In the genomic region with DNA sequence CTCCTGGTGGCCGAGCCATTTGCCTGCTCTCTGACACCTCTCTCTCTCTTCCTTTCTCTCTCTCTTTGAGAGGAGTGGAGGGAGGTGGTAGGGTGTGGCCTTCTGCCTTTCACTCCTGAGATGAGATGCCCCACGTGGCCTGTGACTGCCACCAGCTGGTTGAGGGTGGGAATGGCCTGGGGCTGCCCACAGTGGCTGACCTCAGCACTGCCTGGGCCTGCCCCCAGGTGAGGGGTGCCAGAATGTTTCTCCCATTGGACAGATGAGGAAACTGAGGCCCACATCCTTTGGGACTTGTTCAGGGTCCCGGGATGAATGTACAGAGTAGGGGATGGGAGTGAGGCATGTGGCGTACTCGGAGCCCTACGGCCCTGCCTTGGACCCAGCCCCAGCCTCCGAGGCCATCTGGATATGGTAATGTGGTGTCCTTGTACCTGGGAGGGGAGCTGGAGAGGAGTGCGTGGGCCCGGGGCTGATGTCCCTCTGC, we compare ENCODE assay signal across 7 cellular contexts. TPM values are rescaled to one million over a fixed set of nuclear protein-coding genes. Genes with fewer than 3 reads are reported as not detected.
DNase-seq lines count a peak whose midpoint lies in the region; ATAC-seq, FAIRE-seq and TF ChIP-seq lines count a peak whose summit lies in the region.
"Had no signal": no experiment of that assay in that cellular context is flagged by ENCODE, and none has a peak within 500 bp of the region (broad histone marks: within the 10 kb centered on the region; RNA-seq: fewer than 3 reads in every experiment).

No MANE protein-coding gene starts in this region.

- no peak overlapping the region for H2BK120ac ChIP-seq in neuronal stem cell (ENCODE audit: low read depth, low read length)

- no peak overlapping the region for H3K4ac ChIP-seq in neuronal stem cell (ENCODE audit: low read length)

- H3K36me3 ChIP-seq in GM12878 (ENCODE audit: control insufficient read depth in 2 of 2, insufficient read depth in 2 of 2, low read length in 1 of 2) (no peaks in the 10 kb centered on the region), neuronal stem cell (replicated peaks in 1 of 2; ENCODE audit: control insufficient read depth in 2 of 2, insufficient read depth in 2 of 2, low read length in 2 of 2) (peaks cover 22 to 37% of the 10 kb centered on the region in 2 donors)

- H2AK5ac ChIP-seq in neuronal stem cell (ENCODE audit: low read depth, low read length), result no peak overlapping the region

- H4K20me1 ChIP-seq in GM12878 (ENCODE audit: control insufficient read depth, insufficient read depth), result no peaks in the 10 kb centered on the region

- H3K79me2 ChIP-seq in GM12878 (ENCODE audit: control insufficient read depth, insufficient read depth, low read length), result no peaks in the 10 kb centered on the region

- ATAC-seq in GM18909 (IDR thresholded peaks at IDR 0.05; ENCODE audit: poor library complexity, unreplicated experiment) (peak; percentile 56), GM12878 (peak; percentile 100), GM19455 (IDR thresholded peaks at IDR 0.05; ENCODE audit: unreplicated experiment) (no peak)

- H3K14ac ChIP-seq in neuronal stem cell (ENCODE audit: low read length), result no peak overlapping the region

- H3K27me3 ChIP-seq in GM12878 (replicated peaks in 1 of 2; ENCODE audit: control insufficient read depth in 2 of 2, insufficient read depth in 2 of 2, low read length in 1 of 2) (no peaks in the 10 kb centered on the region), neuronal stem cell (ENCODE audit: control insufficient read depth in 3 of 3, insufficient read depth in 3 of 3, low read depth in 1 of 3, low read length in 3 of 3) (no peaks in the 10 kb centered on the region)
- H3K27me3 ChIP-seq: cardiac muscle cell had no signal

- H3K27ac ChIP-seq in GM12878 (ENCODE audit: control insufficient read depth, insufficient read depth) (no peak overlapping the region), neuronal stem cell (replicated peaks; ENCODE audit: low read length) (no peak overlapping the region)
- H3K27ac ChIP-seq: cardiac muscle cell had no signal

- peak; percentile 71 to 78 (median 73) for TF ChIP-seq CTCF in GM12878 (IDR thresholded peaks at IDR 0.05 in 2 of 3, conservative IDR thresholded peaks at IDR 0.05 in 1 of 3; ENCODE audit: control insufficient read depth in 2 of 3, extremely low read depth in 1 of 3, insufficient read depth in 1 of 3, low read depth in 3 of 3, low read length in 3 of 3)

- intact Hi-C loops in GM12878 (cut with micrococcal nuclease; ENCODE audit: unreplicated experiment), result loop anchor here (1.0 kb wide), 1 partner anchor 99 kb away; no protein-coding TSS in a partner anchor

- H2BK15ac ChIP-seq in neuronal stem cell (ENCODE audit: low read length), result peak overlapping the region; percentile 24

- SMC1A ChIA-PET in GM12878 (lab: Charles Lee; ENCODE audit: uncharacterized antibody, unreplicated experiment), result no interaction called here

- no peak for FAIRE-seq in GM12878 (lab: Jason Lieb, UNC)

- RAD21 ChIA-PET in GM12878 (lab: Charles Lee; ENCODE audit: unreplicated experiment), result no interaction called here

- WGBS in GM12878 (ENCODE audit: insufficient coverage, insufficient replicate concordance, low lambda C conversion rate, missing lambda C conversion rate), result 76% methylated on average over 9 of the region's 9 CpGs
- no CpG with 5 or more reads among the region's 9 CpGs for WGBS in neuronal stem cell (ENCODE audit: extremely low coverage in 2 of 2, insufficient read length in 2 of 2, insufficient replicate concordance in 1 of 2), 2 donors

- no peak overlapping the region for H3K18ac ChIP-seq in neuronal stem cell (ENCODE audit: low read length)

- TF ChIP-seq POLR2A in GM12878 (IDR thresholded peaks at IDR 0.05; ENCODE audit: low read depth, low read length), result no peak

- H3K4me3 ChIP-seq in GM12878 (no peak overlapping the region), neuronal stem cell (ENCODE audit: low read length in 2 of 2) (no peak overlapping the region)
- H3K4me3 ChIP-seq: cardiac muscle cell had no signal

- no peak overlapping the region for H4K91ac ChIP-seq in neuronal stem cell (ENCODE audit: low read depth, low read length, poor library complexity)

- no peak for TF ChIP-seq EP300 in GM12878 (IDR thresholded peaks at IDR 0.05; ENCODE audit: borderline replicate concordance in 1 of 2, control insufficient read depth in 1 of 2, low read depth in 2 of 2, low read length in 2 of 2)

- H3K4me2 ChIP-seq in GM12878 (ENCODE audit: control insufficient read depth, insufficient read depth) (no peak overlapping the region), neuronal stem cell (ENCODE audit: insufficient read depth, low read length, poor library complexity, severe bottlenecking) (no peak overlapping the region)

- peak overlapping the region; percentile 17 for H2BK5ac ChIP-seq in neuronal stem cell (ENCODE audit: low read length)

- CTCF ChIA-PET in GM12878 (lab: Yijun Ruan, JAX), result interaction anchor here (1.0 to 1.2 kb wide), 5 partner anchors 12 to 108 kb away, joined by 3 to 5 read pairs (median 3); no protein-coding TSS in a partner anchor

- peak overlapping the region; percentile 37; the same call in 1 of the 2 replicates for H2AFZ ChIP-seq in GM12878 (ENCODE audit: control insufficient read depth, low read depth, low read length)
- H2AFZ ChIP-seq in neuronal stem cell (ENCODE audit: low read length), result no peak overlapping the region

- H3K23ac ChIP-seq in neuronal stem cell (ENCODE audit: low read depth, low read length, poor library complexity), result peak overlapping the region; percentile 55

- POLR2A ChIA-PET in GM12878 (lab: Charles Lee), result no interaction called here

- TF ChIP-seq RAD21 in GM12878 (IDR thresholded peaks at IDR 0.05; ENCODE audit: insufficient read depth, low read depth, low read length), result peak; percentile 76

- H2BK12ac ChIP-seq in neuronal stem cell (ENCODE audit: low read length), result no peak overlapping the region

- H3K4me1 ChIP-seq in GM12878 (ENCODE audit: control insufficient read depth, insufficient read depth, low read length) (0 out of 2 replicates have a peak, but pooled peaks cover 4% of the 10 kb centered on the region), neuronal stem cell (ENCODE audit: control insufficient read depth in 2 of 2, insufficient read depth in 1 of 2, low read depth in 1 of 2, low read length in 2 of 2) (peaks cover 11 to 19% of the 10 kb centered on the region in 2 donors)

- H4K8ac ChIP-seq in neuronal stem cell (ENCODE audit: low read depth, low read length), result peak overlapping the region; percentile 92

- no TSS peak for BruUV-seq in GM12878 (replicated peaks; lab: Mats Ljungman, UMichigan)

- in situ Hi-C loops in GM12878 (cut with MboI), result no loop called here

- H3K9ac ChIP-seq in GM12878 (ENCODE audit: control insufficient read depth, insufficient read depth, low read length) (no peak overlapping the region), neuronal stem cell (ENCODE audit: low read depth, low read length, poor library complexity) (no peak overlapping the region)

- DNase-seq in NCI-H82 treated with DMSO at 0.1 percent for 48 hours (lab: John Stamatoyannopoulos, UW; ENCODE audit: unreplicated experiment) (peak; percentile 10), GM12878 (ENCODE audit: low read depth, low spot score) (no peak), neuronal stem cell (ENCODE audit: low spot score) (no peak), NCI-H510A (lab: John Stamatoyannopoulos, UW) (no peak)

- peaks cover 4% of the 10 kb centered on the region for H3K79me1 ChIP-seq in neuronal stem cell (ENCODE audit: low read depth, low read length)

- H3K9me3 ChIP-seq in GM12878 (replicated peaks; ENCODE audit: control insufficient read depth, insufficient read depth, low read length) (no peaks in the 10 kb centered on the region), neuronal stem cell (replicated peaks in 1 of 2; ENCODE audit: control insufficient read depth in 2 of 2, insufficient read depth in 1 of 2, low read depth in 1 of 2, low read length in 2 of 2) (no peaks in the 10 kb centered on the region)

RNA-seq across cellular contexts. Expression of gene C1orf167, which starts 12.7 kb away (rescaled TPM):
- not detected in 2 replicates for total RNA-seq in GM12878 (2013; cell fraction: nucleolus; rRNA removed)
- 0.17 TPM in 1 of 2 replicates, not detected in the other for total RNA-seq in GM12878 (2014; rRNA removed)
- not detected in 2 replicates for total RNA-seq in GM12878 (2014; rRNA removed; fragmentation: Illumina TruSeq; extraction: Trizol)
- 0.31 TPM in 1 of 2 replicates, not detected in the other for total RNA-seq in GM12878 (2021)
- polyA plus RNA-seq in GM12878 (2011; ENCODE audit: low read depth), result not detected
- polyA plus RNA-seq in GM12878 (2011; rRNA removed), result not detected in 2 replicates
- not detected in 2 replicates for polyA plus RNA-seq in GM12878 (2011; cell fraction: cytosol; rRNA removed)
- polyA plus RNA-seq in GM12878 (2011; cell fraction: nucleus; rRNA removed), result not detected in 2 replicates
- 0.10 and 1.7 TPM in 2 replicates for polyA plus RNA-seq in GM12878 (2012)
- polyA plus RNA-seq in GM12878 (2014; fragmentation: Illumina TruSeq; extraction: Trizol), result not detected in 2 replicates
- not detected for polyA plus RNA-seq in GM12878 (2014; fragmentation: Nextera tagmentation; extraction: Ambion mirVana)
- not detected in 2 replicates for polyA plus RNA-seq in GM12878 (2014; rRNA removed)
- not detected for polyA plus RNA-seq in GM12878 (2016; fragmentation: Nextera tagmentation; extraction: Ambion mirVana)
- not detected in 2 replicates for polyA minus RNA-seq in GM12878 (2011; rRNA and poly(A)+ RNA removed)
- not detected in 2 replicates for polyA minus RNA-seq in GM12878 (2011; cell fraction: cytosol; rRNA and poly(A)+ RNA removed)
- not detected in 2 replicates for polyA minus RNA-seq in GM12878 (2011; cell fraction: nucleus; rRNA and poly(A)+ RNA removed)
- polyA plus RNA-seq in neuronal stem cell (2013, experiment 1 of 2), result 0.77 TPM
- 0.60 TPM for polyA plus RNA-seq in neuronal stem cell (2013, experiment 2 of 2)

RNA-seq across cellular contexts. Expression of gene AGTRAP, which starts 13.3 kb away (rescaled TPM):
- 16.5 and 18.6 TPM in 2 replicates for total RNA-seq in GM12878 (2013; cell fraction: nucleolus; rRNA removed)
- total RNA-seq in GM12878 (2014; rRNA removed) (12.8 and 16.1 TPM in 2 replicates), GM12878 (2014; rRNA removed; fragmentation: Illumina TruSeq; extraction: Trizol) (5.8 and 7.9 TPM in 2 replicates), GM12878 (2021) (10.0 and 12.7 TPM in 2 replicates)
- polyA plus RNA-seq in GM12878 (2011; ENCODE audit: low read depth), result 3.4 TPM
- polyA plus RNA-seq in GM12878 (2011; rRNA removed) (3.5 and 7.7 TPM in 2 replicates), GM12878 (2014; fragmentation: Illumina TruSeq; extraction: Trizol) (2.3 and 7.0 TPM in 2 replicates), GM12878 (2014; fragmentation: Nextera tagmentation; extraction: Ambion mirVana) (1 to 10 TPM; 3.0 to 4.1 TPM), GM12878 (2014; rRNA removed) (14.6 and 16.3 TPM in 2 replicates), GM12878 (2016; fragmentation: Nextera tagmentation; extraction: Ambion mirVana) (10 to 100 TPM; 14.5 to 17.4 TPM)
- 16.6 and 20.6 TPM in 2 replicates for polyA plus RNA-seq in GM12878 (2011; cell fraction: cytosol; rRNA removed)
- 19.7 and 25.2 TPM in 2 replicates for polyA plus RNA-seq in GM12878 (2011; cell fraction: nucleus; rRNA removed)
- polyA plus RNA-seq in GM12878 (2012), result 7.0 and 9.5 TPM in 2 replicates
- 3.9 and 9.0 TPM in 2 replicates for polyA minus RNA-seq in GM12878 (2011; rRNA and poly(A)+ RNA removed)
- polyA minus RNA-seq in GM12878 (2011; cell fraction: cytosol; rRNA and poly(A)+ RNA removed), result 5.7 and 8.3 TPM in 2 replicates
- polyA minus RNA-seq in GM12878 (2011; cell fraction: nucleus; rRNA and poly(A)+ RNA removed), result 4.1 and 5.5 TPM in 2 replicates
- 40.4 TPM for polyA plus RNA-seq in neuronal stem cell (2013, experiment 1 of 2)
- 41.2 TPM for polyA plus RNA-seq in neuronal stem cell (2013, experiment 2 of 2)

RNA-seq across cellular contexts. Expression of gene MTHFR, which starts 56.5 kb away (rescaled TPM):
- 64.5 and 71.1 TPM in 2 replicates for total RNA-seq in GM12878 (2013; cell fraction: nucleolus; rRNA removed)
- 16.1 and 16.8 TPM in 2 replicates for total RNA-seq in GM12878 (2014; rRNA removed)
- 9.7 and 10.0 TPM in 2 replicates for total RNA-seq in GM12878 (2014; rRNA removed; fragmentation: Illumina TruSeq; extraction: Trizol)
- 15.8 and 16.6 TPM in 2 replicates for total RNA-seq in GM12878 (2021)
- polyA plus RNA-seq in GM12878 (2011; ENCODE audit: low read depth), result 5.1 TPM
- 8.0 and 13.1 TPM in 2 replicates for polyA plus RNA-seq in GM12878 (2011; rRNA removed)
- polyA plus RNA-seq in GM12878 (2011; cell fraction: cytosol; rRNA removed), result 11.3 and 14.2 TPM in 2 replicates
- polyA plus RNA-seq in GM12878 (2011; cell fraction: nucleus; rRNA removed), result 20.6 and 23.7 TPM in 2 replicates
- 10.9 and 11.0 TPM in 2 replicates for polyA plus RNA-seq in GM12878 (2012)
- 5.0 and 9.0 TPM in 2 replicates for polyA plus RNA-seq in GM12878 (2014; fragmentation: Illumina TruSeq; extraction: Trizol)
- 1 to 10 TPM; 1.0 to 1.2 TPM for polyA plus RNA-seq in GM12878 (2014; fragmentation: Nextera tagmentation; extraction: Ambion mirVana)
- 14.1 and 15.1 TPM in 2 replicates for polyA plus RNA-seq in GM12878 (2014; rRNA removed)
- 1 to 10 TPM; 8.1 to 9.2 TPM for polyA plus RNA-seq in GM12878 (2016; fragmentation: Nextera tagmentation; extraction: Ambion mirVana)
- 27.2 and 43.1 TPM in 2 replicates for polyA minus RNA-seq in GM12878 (2011; rRNA and poly(A)+ RNA removed)
- polyA minus RNA-seq in GM12878 (2011; cell fraction: cytosol; rRNA and poly(A)+ RNA removed), result 8.1 and 11.8 TPM in 2 replicates
- polyA minus RNA-seq in GM12878 (2011; cell fraction: nucleus; rRNA and poly(A)+ RNA removed), result 27.8 and 45.6 TPM in 2 replicates
- polyA plus RNA-seq in neuronal stem cell (2013, experiment 1 of 2), result 7.3 TPM
- polyA plus RNA-seq in neuronal stem cell (2013, experiment 2 of 2), result 7.7 TPM

RNA-seq across cellular contexts. Expression of gene CLCN6, which starts 56.7 kb away (rescaled TPM):
- 71.1 and 80.4 TPM in 2 replicates for total RNA-seq in GM12878 (2013; cell fraction: nucleolus; rRNA removed)
- total RNA-seq in GM12878 (2014; rRNA removed) (9.3 and 9.9 TPM in 2 replicates), GM12878 (2014; rRNA removed; fragmentation: Illumina TruSeq; extraction: Trizol) (8.0 and 9.0 TPM in 2 replicates), GM12878 (2021) (18.3 and 20.8 TPM in 2 replicates)
- 6.5 TPM for polyA plus RNA-seq in GM12878 (2011; ENCODE audit: low read depth)
- polyA plus RNA-seq in GM12878 (2011; rRNA removed) (10.0 and 12.0 TPM in 2 replicates), GM12878 (2014; fragmentation: Illumina TruSeq; extraction: Trizol) (16.5 TPM in 2 replicates), GM12878 (2014; fragmentation: Nextera tagmentation; extraction: Ambion mirVana) (1 to 10 TPM; 2.2 to 2.4 TPM), GM12878 (2014; rRNA removed) (19.7 and 20.9 TPM in 2 replicates), GM12878 (2016; fragmentation: Nextera tagmentation; extraction: Ambion mirVana) (10 to 100 TPM in 1 of 2 experiments, 1 to 10 TPM in 1; 9.5 to 10.5 TPM)
- 12.9 and 14.9 TPM in 2 replicates for polyA plus RNA-seq in GM12878 (2011; cell fraction: cytosol; rRNA removed)
- polyA plus RNA-seq in GM12878 (2011; cell fraction: nucleus; rRNA removed), result 65.7 and 71.3 TPM in 2 replicates
- polyA plus RNA-seq in GM12878 (2012), result 11.9 and 13.7 TPM in 2 replicates
- polyA minus RNA-seq in GM12878 (2011; rRNA and poly(A)+ RNA removed), result 12.1 and 16.8 TPM in 2 replicates
- 3.3 and 4.0 TPM in 2 replicates for polyA minus RNA-seq in GM12878 (2011; cell fraction: cytosol; rRNA and poly(A)+ RNA removed)
- 17.4 and 25.6 TPM in 2 replicates for polyA minus RNA-seq in GM12878 (2011; cell fraction: nucleus; rRNA and poly(A)+ RNA removed)
- 18.0 TPM for polyA plus RNA-seq in neuronal stem cell (2013, experiment 1 of 2)
- polyA plus RNA-seq in neuronal stem cell (2013, experiment 2 of 2), result 18.2 TPM

RNA-seq across cellular contexts. Expression of gene DRAXIN, which starts 57.7 kb away (rescaled TPM):
- not detected in 2 replicates for total RNA-seq in GM12878 (2013; cell fraction: nucleolus; rRNA removed)
- total RNA-seq in GM12878 (2014; rRNA removed), result not detected in 2 replicates
- total RNA-seq in GM12878 (2014; rRNA removed; fragmentation: Illumina TruSeq; extraction: Trizol), result 0.04 and 0.05 TPM in 2 replicates
- 0.05 TPM in 1 of 2 replicates, not detected in the other for total RNA-seq in GM12878 (2021)
- polyA plus RNA-seq in GM12878 (2011; ENCODE audit: low read depth), result not detected
- 0.01 TPM in 2 replicates for polyA plus RNA-seq in GM12878 (2011; rRNA removed)
- 0.01 and 0.02 TPM in 2 replicates for polyA plus RNA-seq in GM12878 (2011; cell fraction: cytosol; rRNA removed)
- polyA plus RNA-seq in GM12878 (2011; cell fraction: nucleus; rRNA removed), result 0.04 TPM in 1 of 2 replicates, not detected in the other
- 0.05 and 0.06 TPM in 2 replicates for polyA plus RNA-seq in GM12878 (2012)
- not detected in 2 replicates for polyA plus RNA-seq in GM12878 (2014; fragmentation: Illumina TruSeq; extraction: Trizol)
- under 1 TPM in 1 of 2 experiments, not detected in 1; 0.02 TPM for polyA plus RNA-seq in GM12878 (2014; fragmentation: Nextera tagmentation; extraction: Ambion mirVana)
- polyA plus RNA-seq in GM12878 (2014; rRNA removed), result 0.01 TPM in 2 replicates
- under 1 TPM; 0.03 to 0.04 TPM for polyA plus RNA-seq in GM12878 (2016; fragmentation: Nextera tagmentation; extraction: Ambion mirVana)
- polyA minus RNA-seq in GM12878 (2011; rRNA and poly(A)+ RNA removed), result not detected in 2 replicates
- polyA minus RNA-seq in GM12878 (2011; cell fraction: cytosol; rRNA and poly(A)+ RNA removed), result not detected in 2 replicates
- not detected in 2 replicates for polyA minus RNA-seq in GM12878 (2011; cell fraction: nucleus; rRNA and poly(A)+ RNA removed)
- 9.5 TPM for polyA plus RNA-seq in neuronal stem cell (2013, experiment 1 of 2)
- 9.7 TPM for polyA plus RNA-seq in neuronal stem cell (2013, experiment 2 of 2)
- polyA plus RNA-seq: cardiac muscle cell had no signal
